1 cellular context compared by ENCODE assay signal in genomic region chr4:80177793-80178192, GRCh38. TPM values are rescaled to one million over a fixed set of nuclear protein-coding genes. Genes with fewer than 3 reads are reported as not detected.
"Had no signal": no experiment of that assay in that cellular context is flagged by ENCODE, and none has a peak within 500 bp of the region (broad histone marks: within the 10 kb centered on the region; RNA-seq: fewer than 3 reads in every experiment).

No MANE protein-coding gene starts in this region.

RNA-seq across cellular contexts. Expression of gene PRDM8, which starts 19.5 kb away (rescaled TPM):
- total RNA-seq: WTC11 had no signal
